ENCODE assay signal across 21 cellular contexts in genomic region chr4:159169414-159169813, GRCh38.
DNase-seq lines count a peak whose midpoint lies in the region; ATAC-seq and TF ChIP-seq lines count a peak whose summit lies in the region.
"Had no signal": no experiment of that assay in that cellular context is flagged by ENCODE, and none has a peak within 500 bp of the region (broad histone marks: within the 10 kb centered on the region; RNA-seq: fewer than 3 reads in every experiment).

No MANE protein-coding gene starts in this region.

- H3K27me3 Mint-ChIP-seq in H9 (ENCODE audit: low read depth), result no peaks in the 10 kb centered on the region
- H3K27me3 Mint-ChIP-seq: naive thymus-derived CD4-positive, alpha-beta T cell had no signal

- no peak overlapping the region for H3K4me3 Mint-ChIP-seq in H9
- H3K4me3 Mint-ChIP-seq: naive thymus-derived CD4-positive, alpha-beta T cell had no signal

- H3K4ac ChIP-seq in H9 (ENCODE audit: low read depth, low read length), result no peak overlapping the region

- H3K79me2 ChIP-seq in H9 (ENCODE audit: insufficient read depth, low read length), result peaks cover 8% of the 10 kb centered on the region; the same call in 1 of the 2 replicates

- no peak overlapping the region for H2BK12ac ChIP-seq in H9 (ENCODE audit: insufficient read length, low read depth, low read length)

- H3K23ac ChIP-seq in H9 (ENCODE audit: insufficient read length, low read depth, low read length), result no peak overlapping the region

- no peak overlapping the region for H2BK5ac ChIP-seq in H9 (ENCODE audit: insufficient read length, low read length)

- DNase-seq in SK-N-DZ (ENCODE audit: low spot score) (no peak), HUDEP-2 (lab: John Stamatoyannopoulos, UW; ENCODE audit: unreplicated experiment in 76 of 76) (no peak), H9 (no peak)
- DNase-seq in activated CD8-positive, alpha-beta memory T cell treated with anti-CD3 and anti-CD28 coated beads, Interleukin-2, amount 50 U/mL, for 4 hours, result no peak
- DNase-seq: activated CD4-positive, alpha-beta T cell treated with anti-CD3 and anti-CD28 coated beads for 48 hours; anterior cingulate cortex; COR-L47; hippocampal formation; Karpas-422; left ventricle myocardium inferior; naive thymus-derived CD4-positive, alpha-beta T cell; NCI-H146; NCI-H526; right cardiac atrium; stimulated activated CD4-positive, alpha-beta T cell treated with anti-CD3 and anti-CD28 coated beads, Interleukin-4, amount 100 ng/mL, for 1 hour; trophoblast cell had no signal

- no peaks in the 10 kb centered on the region for H3K9me3 ChIP-seq in H9 (ENCODE audit: control insufficient read depth, low read depth, low read length)
- H3K9me3 ChIP-seq: left ventricle myocardium inferior had no signal

- H3K27ac ChIP-seq in H9 (ENCODE audit: insufficient read length, low read depth, low read length), result no peak overlapping the region
- H3K27ac ChIP-seq: coronary artery, left ventricle myocardium inferior had no signal

- H3T11ph ChIP-seq in H9 (ENCODE audit: low read length), result no peak overlapping the region

- no peaks in the 10 kb centered on the region for H3K27me3 ChIP-seq in H9 (ENCODE audit: insufficient read depth, low read length)

- H3K79me1 ChIP-seq in H9 (ENCODE audit: insufficient read depth, low read depth, low read length, poor library complexity, severe bottlenecking), result peaks cover 7% of the 10 kb centered on the region

- no peak overlapping the region for H2BK120ac ChIP-seq in H9 (ENCODE audit: low read depth, low read length, poor library complexity, severe bottlenecking)

- ATAC-seq in GM18499 (IDR thresholded peaks at IDR 0.05; ENCODE audit: insufficient read depth, unreplicated experiment), result peak; percentile 22
- peak; percentile 39 for ATAC-seq in GM21360 (IDR thresholded peaks at IDR 0.05; ENCODE audit: unreplicated experiment)
- peak; percentile 22 for ATAC-seq in HG02798 (IDR thresholded peaks at IDR 0.05; ENCODE audit: poor library complexity, unreplicated experiment)
- ATAC-seq in HG03432 (IDR thresholded peaks at IDR 0.05; ENCODE audit: unreplicated experiment), result peak; percentile 35
- ATAC-seq: naive thymus-derived CD4-positive, alpha-beta T cell; right cardiac atrium had no signal

- H3K27ac Mint-ChIP-seq in H9, result no peak overlapping the region
- H3K27ac Mint-ChIP-seq: naive thymus-derived CD4-positive, alpha-beta T cell had no signal

- H3K18ac ChIP-seq in H9 (ENCODE audit: insufficient read length, low read depth, low read length), result no peak overlapping the region

- H2BK20ac ChIP-seq in H9 (ENCODE audit: low read depth, low read length, poor library complexity, severe bottlenecking), result no peak overlapping the region

- 0 out of 2 replicates have a peak, but pooled peaks cover 2% of the 10 kb centered on the region for H3K4me1 ChIP-seq in H9 (ENCODE audit: insufficient read depth, low read length)

- no peak overlapping the region for H4K8ac ChIP-seq in H9 (replicated peaks; ENCODE audit: insufficient read length, low read depth, low read length)

- H4K91ac ChIP-seq in H9 (ENCODE audit: insufficient read length, low read depth, low read length), result no peak overlapping the region

- H3K9ac ChIP-seq in H9 (ENCODE audit: extremely low read depth, insufficient read length, low read length), result no peak overlapping the region

- H2BK15ac ChIP-seq in H9 (ENCODE audit: low read depth, low read length), result no peak overlapping the region

- H3K4me1 Mint-ChIP-seq in H9, result peaks cover 24 to 36% of the 10 kb centered on the region in 2 experiments

- no peak overlapping the region for H2AK5ac ChIP-seq in H9 (ENCODE audit: insufficient read length, low read length)

- peaks cover 0 to 2% (median 0%) of the 10 kb centered on the region in 3 experiments; a peak in 1 of 7 replicates for H3K36me3 Mint-ChIP-seq in H9 (ENCODE audit: insufficient read depth in 1 of 3, low read depth in 3 of 3)
- H3K36me3 Mint-ChIP-seq: naive thymus-derived CD4-positive, alpha-beta T cell had no signal

- H3K56ac ChIP-seq in H9 (ENCODE audit: insufficient read length, low read depth, low read length), result no peak overlapping the region

- H4K5ac ChIP-seq in H9 (ENCODE audit: insufficient read length, low read depth, low read length), result no peak overlapping the region

- H3K4me2 ChIP-seq in H9 (ENCODE audit: insufficient read depth, insufficient read length, low read length), result no peak overlapping the region

- no CpG with 5 or more reads among the region's 2 CpGs for WGBS in H9 (ENCODE audit: extremely low coverage, insufficient read length, low lambda C conversion rate)

- no peaks in the 10 kb centered on the region for H4K20me1 ChIP-seq in H9 (ENCODE audit: control insufficient read depth, insufficient read depth, insufficient read length)

- no peak for TF ChIP-seq CTCF in H9 (conservative IDR thresholded peaks at IDR 0.05)

- H2AFZ ChIP-seq in H9 (ENCODE audit: low read length), result no peak overlapping the region

- no peak overlapping the region for H3K14ac ChIP-seq in H9 (ENCODE audit: insufficient read depth, low read length)

- no peaks in the 10 kb centered on the region for H3K23me2 ChIP-seq in H9 (ENCODE audit: insufficient read length, low read depth, low read length, poor library complexity, severe bottlenecking)

- H3K9me3 Mint-ChIP-seq in H9, result no peaks in the 10 kb centered on the region
- H3K9me3 Mint-ChIP-seq: naive thymus-derived CD4-positive, alpha-beta T cell had no signal
